In genomic region chr4:128134925-128135324, GRCh38 we compare ENCODE assay signal across 35 cellular contexts.
"Had no signal": no experiment of that assay in that cellular context is flagged by ENCODE, and none has a peak within 500 bp of the region (broad histone marks: within the 10 kb centered on the region; RNA-seq: fewer than 3 reads in every experiment).

No MANE protein-coding gene starts in this region.

- H3K4me3 ChIP-seq: MG63 had no signal

- DNase-seq: Kasumi-1, MG63, MM.1S, MV-4-11, NCI-H1048, NCI-H1092, NCI-H1092 treated with DMSO at 0.1 percent for 48 hours, NCI-H1105, NCI-H1105 treated with DMSO at 0.1 percent for 48 hours, NCI-H1417, NCI-H1417 treated with DMSO at 0.1 percent for 48 hours, NCI-H1436, NCI-H1436 treated with DMSO at 0.1 percent for 48 hours, NCI-H146, NCI-H1694, NCI-H1694 treated with DMSO at 0.1 percent for 48 hours, NCI-H187, NCI-H187 treated with DMSO at 0.1 percent for 48 hours, NCI-H1930, NCI-H2029, NCI-H2029 treated with DMSO at 0.1 percent for 48 hours, NCI-H2081, NCI-H2081 treated with DMSO at 0.1 percent for 48 hours, NCI-H2107, NCI-H2171, NCI-H2171 treated with DMSO at 0.1 percent for 48 hours, NCI-H2227 treated with DMSO at 0.1 percent for 48 hours, NCI-H226, NCI-H345, NCI-H446, NCI-H446 treated with DMSO at 0.1 percent for 48 hours, NCI-H510A, NCI-H510A treated with DMSO at 0.1 percent for 48 hours, NCI-H524, NCI-H524 treated with DMSO at 0.1 percent for 48 hours had no signal

- H3K36me3 ChIP-seq: MG63 had no signal

- H3K9me3 ChIP-seq: MG63 had no signal
